Comparison of ENCODE assay signal across 9 cellular contexts in genomic region chr11:63537293-63538101, GRCh38. TPM values are rescaled to one million over a fixed set of nuclear protein-coding genes. Genes with fewer than 3 reads are reported as not detected.
DNase-seq lines count a peak whose midpoint lies in the region; ATAC-seq and TF ChIP-seq lines count a peak whose summit lies in the region.
"Had no signal": no experiment of that assay in that cellular context is flagged by ENCODE, and none has a peak within 500 bp of the region (broad histone marks: within the 10 kb centered on the region; RNA-seq: fewer than 3 reads in every experiment).

No MANE protein-coding gene starts in this region.

- ATAC-seq in Panc1 (peak; percentile 67), HG02884 (IDR thresholded peaks at IDR 0.05; ENCODE audit: unreplicated experiment) (no peak), GM18858 (IDR thresholded peaks at IDR 0.05; ENCODE audit: unreplicated experiment) (no peak)

- TF ChIP-seq CTCF in Panc1 (IDR thresholded peaks at IDR 0.05), result no peak

- POLR2A ChIA-PET in Panc1 (lab: Charles Lee), result interaction anchor here (0.7 kb wide), 1 partner anchor 874 kb away, joined by 4 read pairs; no protein-coding TSS in a partner anchor

- H3K27ac ChIP-seq in Panc1 (ENCODE audit: low read length), result peak overlapping the region; percentile 2; the same call in 1 of the 2 replicates
- H3K27ac ChIP-seq in duodenal mucosa (ENCODE audit: low read depth, low read length), result peak overlapping the region; percentile 63
- peak overlapping the region; percentile 69 for H3K27ac ChIP-seq in urinary bladder (ENCODE audit: low read depth)

- H3K4me1 ChIP-seq in Panc1 (ENCODE audit: control insufficient read depth, insufficient read depth, low read length), result no peaks in the 10 kb centered on the region
- peaks cover 44 to 51% of the 10 kb centered on the region in 2 donors for H3K4me1 ChIP-seq in duodenal mucosa (ENCODE audit: control insufficient read depth in 1 of 2, insufficient read depth in 2 of 2, low read length in 2 of 2)
- peaks cover 28% of the 10 kb centered on the region for H3K4me1 ChIP-seq in mucosa of stomach (ENCODE audit: control insufficient read depth, insufficient read depth, low read length)
- peaks cover 2% of the 10 kb centered on the region for H3K4me1 ChIP-seq in urinary bladder (ENCODE audit: insufficient read depth)

- H3K9me3 ChIP-seq in Panc1 (ENCODE audit: control insufficient read depth, insufficient read depth, low read depth, low read length) (no peaks in the 10 kb centered on the region), duodenal mucosa (ENCODE audit: control insufficient read depth in 1 of 2, low read length in 2 of 2) (no peaks in the 10 kb centered on the region), mucosa of stomach (ENCODE audit: control insufficient read depth, low read length) (no peaks in the 10 kb centered on the region)

- BruUV-seq in Panc1 (replicated peaks; lab: Mats Ljungman, UMichigan), result no TSS peak

- peaks cover 7% of the 10 kb centered on the region; the same call in 1 of the 2 replicates for H3K27me3 ChIP-seq in Panc1 (ENCODE audit: control insufficient read depth, insufficient read depth, low read length)
- no peaks in the 10 kb centered on the region for H3K27me3 ChIP-seq in duodenal mucosa (ENCODE audit: control insufficient read depth in 1 of 2, insufficient read depth in 2 of 2, low read length in 2 of 2)
- no peaks in the 10 kb centered on the region for H3K27me3 ChIP-seq in mucosa of stomach (ENCODE audit: control insufficient read depth, insufficient read depth, low read length)

- WGBS in urinary bladder, result 18% methylated on average over 8 of the region's 8 CpGs

- H3K4me3 ChIP-seq in Panc1 (ENCODE audit: low read depth in 2 of 2, low read length in 2 of 2) (peak overlapping the region; percentile 28 to 56; a peak in 3 of 4 replicates), duodenal mucosa (ENCODE audit: low read depth in 1 of 2, low read length in 2 of 2) (peak overlapping the region; percentile 83 to 94), mucosa of stomach (ENCODE audit: low read length) (peak overlapping the region; percentile 75), urinary bladder (ENCODE audit: low read depth, low read length) (peak overlapping the region; percentile 25)

- intact Hi-C loops in Panc1 (cut with micrococcal nuclease; ENCODE audit: unreplicated experiment), result no loop called here

- peak overlapping the region; percentile 79 to 92 for H3K9ac ChIP-seq in duodenal mucosa (ENCODE audit: low read depth in 1 of 2, low read length in 2 of 2)
- peak overlapping the region; percentile 72 for H3K9ac ChIP-seq in mucosa of stomach (ENCODE audit: low read length)

- in situ Hi-C loops in Panc1 (cut with HindIII; ENCODE audit: low pct_unique_long_range_greater_than_20kb, low sequenced_read_pairs), result no loop called here

- CTCF ChIA-PET in Panc1 (lab: Charles Lee), result no interaction called here

- H3K36me3 ChIP-seq in Panc1 (ENCODE audit: control insufficient read depth, insufficient read depth, low read length), result no peaks in the 10 kb centered on the region
- H3K36me3 ChIP-seq in duodenal mucosa (ENCODE audit: control insufficient read depth in 1 of 2, insufficient read depth in 2 of 2, low read length in 2 of 2), result peaks cover 0 to 6% of the 10 kb centered on the region in 2 donors
- no peaks in the 10 kb centered on the region for H3K36me3 ChIP-seq in mucosa of stomach (ENCODE audit: control insufficient read depth, insufficient read depth, low read length)
- H3K36me3 ChIP-seq in urinary bladder (ENCODE audit: insufficient read depth), result no peaks in the 10 kb centered on the region

- DNase-seq in GM03348 (ENCODE audit: low spot score) (peak; percentile 64), Panc1 (ENCODE audit: low read depth, low spot score) (no peak), SW480 (ENCODE audit: low spot score) (no peak)

RNA-seq across cellular contexts. Expression of gene PLAAT4, which starts 0.9 kb away (rescaled TPM):
- total RNA-seq in Panc1 (2021; ENCODE audit: unreplicated experiment) (15.2 TPM), urinary bladder (9.4 TPM)
- polyA plus RNA-seq in Panc1 (2012; ENCODE audit: insufficient read length), result 5.7 TPM
- 37.4 TPM for polyA plus RNA-seq in urinary bladder
- total RNA-seq: SK-MEL-5 had no signal

RNA-seq across cellular contexts. Expression of gene PLAAT2, which starts 25.7 kb away (rescaled TPM):
- not detected for total RNA-seq in Panc1 (2021; ENCODE audit: unreplicated experiment)
- polyA plus RNA-seq in Panc1 (2012; ENCODE audit: insufficient read length), result not detected
- not detected for total RNA-seq in urinary bladder
- not detected for polyA plus RNA-seq in urinary bladder
- total RNA-seq: SK-MEL-5 had no signal

RNA-seq across cellular contexts. Expression of gene LGALS12, which starts 31.6 kb away (rescaled TPM):
- not detected for total RNA-seq in Panc1 (2021; ENCODE audit: unreplicated experiment)
- polyA plus RNA-seq in Panc1 (2012; ENCODE audit: insufficient read length), result not detected
- total RNA-seq in urinary bladder, result 0.48 TPM
- 4.2 TPM for polyA plus RNA-seq in urinary bladder
- total RNA-seq: SK-MEL-5 had no signal

RNA-seq across cellular contexts. Expression of gene PLAAT5, which starts 46.5 kb away (rescaled TPM):
- total RNA-seq in Panc1 (2021; ENCODE audit: unreplicated experiment) (not detected), urinary bladder (1.9 TPM)
- not detected for polyA plus RNA-seq in Panc1 (2012; ENCODE audit: insufficient read length)
- polyA plus RNA-seq in urinary bladder, result 4.3 TPM
- total RNA-seq: SK-MEL-5 had no signal

Comparison
In these comparisons a context has a peak if more than half of its experiments do, and no peak if none do; other contexts are left out.
1. H3K27ac ChIP-seq: peak in every context shown above with its lines; median percentile 69 in urinary bladder; 63 in duodenal mucosa; 2 in Panc1.
2. H3K4me3 ChIP-seq: peak in every context shown above with its lines; median percentile 88 in duodenal mucosa; 75 in mucosa of stomach; 42 in Panc1; 25 in urinary bladder.